ENCODE assay signal across 8 cellular contexts in the genomic region with DNA sequence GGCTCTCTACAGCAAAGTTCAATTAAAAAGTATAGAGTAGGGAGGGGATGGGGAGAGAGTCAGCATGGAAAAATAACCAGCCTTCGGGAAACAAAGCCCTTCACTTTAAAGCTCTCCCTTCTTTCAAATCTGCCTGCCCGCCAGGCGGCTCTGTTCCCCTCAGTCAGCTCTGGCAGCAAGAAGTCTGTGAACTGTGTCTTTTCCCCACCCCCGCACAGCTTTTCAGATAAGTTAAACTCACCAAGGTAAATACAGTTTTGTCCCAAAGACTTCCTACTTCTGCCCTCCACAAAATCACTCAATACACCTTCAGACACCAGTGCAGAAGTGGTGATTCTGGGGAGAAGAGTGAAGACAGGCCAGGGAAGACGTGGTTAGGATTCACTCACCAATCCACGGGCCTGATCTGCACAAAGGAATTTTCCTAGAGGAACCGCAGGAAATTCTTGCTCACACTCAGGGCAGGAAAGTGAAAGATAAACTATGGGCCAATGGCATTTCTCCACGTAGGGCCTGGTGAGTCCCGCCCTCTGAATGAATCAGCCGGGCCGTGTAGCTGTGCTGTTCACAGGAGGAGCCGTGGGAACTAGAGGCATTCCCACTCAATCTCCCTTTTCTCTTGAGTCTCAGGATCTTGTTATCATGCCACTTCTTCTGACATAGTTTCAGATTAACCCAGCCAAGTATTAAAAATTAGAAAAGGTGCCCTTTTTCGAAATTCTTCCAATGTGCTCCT. TPM values are rescaled to one million over a fixed set of nuclear protein-coding genes. Genes with fewer than 3 reads are reported as not detected.
DNase-seq lines count a peak whose midpoint lies in the region; TF ChIP-seq lines count a peak whose summit lies in the region.

A gene with protein sequence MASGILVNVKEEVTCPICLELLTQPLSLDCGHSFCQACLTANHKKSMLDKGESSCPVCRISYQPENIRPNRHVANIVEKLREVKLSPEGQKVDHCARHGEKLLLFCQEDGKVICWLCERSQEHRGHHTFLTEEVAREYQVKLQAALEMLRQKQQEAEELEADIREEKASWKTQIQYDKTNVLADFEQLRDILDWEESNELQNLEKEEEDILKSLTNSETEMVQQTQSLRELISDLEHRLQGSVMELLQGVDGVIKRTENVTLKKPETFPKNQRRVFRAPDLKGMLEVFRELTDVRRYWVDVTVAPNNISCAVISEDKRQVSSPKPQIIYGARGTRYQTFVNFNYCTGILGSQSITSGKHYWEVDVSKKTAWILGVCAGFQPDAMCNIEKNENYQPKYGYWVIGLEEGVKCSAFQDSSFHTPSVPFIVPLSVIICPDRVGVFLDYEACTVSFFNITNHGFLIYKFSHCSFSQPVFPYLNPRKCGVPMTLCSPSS (minus strand): TSS at position 448 of the 736 bp plus-strand sequence. CDS start 4,897 bp downstream, outside the sequence.

- H3K27ac Mint-ChIP-seq in HFFc6: peak within 1 kb of the TSS; percentile 99

- TF ChIP-seq POLR2A in lower leg skin (IDR thresholded peaks at IDR 0.05): no peak

- peak within 1 kb of the TSS; percentile 93 for H3K4me3 Mint-ChIP-seq in HFFc6

- no peaks in the 10 kb centered on the region for H3K27me3 ChIP-seq in duodenal mucosa (ENCODE audit: control insufficient read depth in 1 of 2, insufficient read depth in 2 of 2, low read length in 2 of 2)

- 1% methylated on average over 13 of the region's 13 CpGs for WGBS in lower leg skin, 2 donors

- H3K9me3 ChIP-seq in duodenal mucosa (ENCODE audit: control insufficient read depth in 1 of 2, low read length in 2 of 2): no peaks in the 10 kb centered on the region

- peak; percentile 70 for TF ChIP-seq CTCF in GM12865 (IDR thresholded peaks at IDR 0.05; ENCODE audit: insufficient read depth, low read depth, low read length, missing control alignments)
- peak; percentile 75 for TF ChIP-seq CTCF in HFFc6 (IDR thresholded peaks at IDR 0.05)
- peak in 1 of 3 donors; percentile 30 for TF ChIP-seq CTCF in lower leg skin (IDR thresholded peaks at IDR 0.05)

- peak; percentile 90 for DNase-seq in GM12865 (ENCODE audit: low read depth)
- peak; percentile 97 for DNase-seq in HFFc6
- DNase-seq in NAMALWA (ENCODE audit: low spot score): peak; percentile 90
- peak; percentile 73 to 78 for DNase-seq in activated CD4-positive, alpha-beta T cell treated with anti-CD3 and anti-CD28 coated beads, Interleukin-2, amount 50 U/mL, for 4 hours
- peak; percentile 92 to 96 for DNase-seq in lower leg skin (ENCODE audit: low spot score in 2 of 2)
- DNase-seq in stimulated activated CD4-positive, alpha-beta T cell treated with anti-CD3 and anti-CD28 coated beads, TNF-alpha, amount 100 ng/mL, for 1 hour (ENCODE audit: low read depth in 3 of 3, low spot score in 1 of 3): peak; percentile 49 to 55 (median 51)
- DNase-seq in NCI-H526 (lab: John Stamatoyannopoulos, UW): no peak

- H3K9me3 Mint-ChIP-seq in HFFc6: no peaks in the 10 kb centered on the region

- peak within 1 kb of the TSS; percentile 81 to 89 for H3K9ac ChIP-seq in duodenal mucosa (ENCODE audit: low read depth in 1 of 2, low read length in 2 of 2)

- H3K27ac ChIP-seq in duodenal mucosa (ENCODE audit: low read depth, low read length): peak within 1 kb of the TSS; percentile 88

- peaks cover 10 to 12% of the 10 kb centered on the region in 2 donors for H3K4me1 ChIP-seq in duodenal mucosa (ENCODE audit: control insufficient read depth in 1 of 2, insufficient read depth in 2 of 2, low read length in 2 of 2)

- H3K4me3 ChIP-seq in GM12865 (ENCODE audit: low read depth, low read length): peak within 1 kb of the TSS; percentile 84
- peak within 1 kb of the TSS; percentile 87 to 89 for H3K4me3 ChIP-seq in duodenal mucosa (ENCODE audit: low read depth in 1 of 2, low read length in 2 of 2)
- H3K4me3 ChIP-seq in lower leg skin (ENCODE audit: low read depth, poor library complexity, severe bottlenecking): peak within 1 kb of the TSS; percentile 19

- intact Hi-C loops in lower leg skin (cut with DNase I; ENCODE audit: low total_unique reads): no loop called here

- no peaks in the 10 kb centered on the region for H3K27me3 Mint-ChIP-seq in HFFc6 (ENCODE audit: insufficient read depth)

- peaks cover 22% of the 10 kb centered on the region for H3K36me3 Mint-ChIP-seq in HFFc6 (ENCODE audit: low read depth)

- peaks cover 48% of the 10 kb centered on the region for H3K4me1 Mint-ChIP-seq in HFFc6 (ENCODE audit: low read depth)

- H3K36me3 ChIP-seq in duodenal mucosa (ENCODE audit: control insufficient read depth in 1 of 2, insufficient read depth in 2 of 2, low read length in 2 of 2): peaks cover 3 to 7% of the 10 kb centered on the region in 2 donors

RNA-seq across cellular contexts. Expression of the gene that starts here (rescaled TPM):
- total RNA-seq in HFFc6 (2021; fragmentation: NEBNext Ultra II Directional; extraction: Animal tissue kit (Norgen Biotek cat#: 25700)): 10 to 100 TPM; 35.7 to 49.4 (median 43.5) TPM
- total RNA-seq in lower leg skin: 10 to 100 TPM in 2 of 4 donors, 1 to 10 TPM in 2; 8.3 to 16.1 (median 10.8) TPM

Comparison
In these comparisons a context has a peak if more than half of its experiments do, and no peak if none do; other contexts are left out.
1. DNase-seq: peak in GM12865 (single experiment), HFFc6 (single experiment), NAMALWA (single experiment), activated CD4-positive, alpha-beta T cell treated with anti-CD3 and anti-CD28 coated beads, Interleukin-2, amount 50 U/mL, for 4 hours (2 of 2), lower leg skin (2 of 2) and stimulated activated CD4-positive, alpha-beta T cell treated with anti-CD3 and anti-CD28 coated beads, TNF-alpha, amount 100 ng/mL, for 1 hour (3 of 3); none in NCI-H526 (0 of 2).
2. H3K4me3 ChIP-seq: peak in every context shown above with its lines; median percentile 88 in duodenal mucosa; 84 in GM12865; 19 in lower leg skin.